ENCODE assay signal across 34 cellular contexts in the genomic region with DNA sequence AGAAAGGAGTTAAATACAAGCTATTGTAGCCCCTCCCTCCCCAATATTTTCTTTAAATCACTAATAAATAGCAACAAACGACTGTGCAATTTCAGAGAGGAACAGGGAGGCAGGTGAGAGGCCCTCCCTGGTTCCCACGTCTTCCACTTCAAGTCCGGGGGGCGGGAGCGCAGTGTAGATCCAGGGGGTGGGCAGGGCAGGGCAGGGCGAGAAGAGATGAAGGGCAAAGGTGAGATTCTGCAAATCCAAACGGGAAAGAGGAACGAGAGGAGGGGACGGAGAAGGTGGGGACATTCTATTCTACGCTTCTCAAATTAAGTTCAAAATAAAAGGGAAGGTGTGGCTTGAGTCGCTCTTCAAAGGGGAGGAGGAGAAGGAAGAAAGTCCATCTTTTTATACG. TPM values are rescaled to one million over a fixed set of nuclear protein-coding genes. Genes with fewer than 3 reads are reported as not detected.
DNase-seq lines count a peak whose midpoint lies in the region; ATAC-seq and TF ChIP-seq lines count a peak whose summit lies in the region.
"Had no signal": no experiment of that assay in that cellular context is flagged by ENCODE, and none has a peak within 500 bp of the region (broad histone marks: within the 10 kb centered on the region; RNA-seq: fewer than 3 reads in every experiment).

No MANE protein-coding gene starts in this region.

- TF ChIP-seq CTCF in BE2C (IDR thresholded peaks at IDR 0.05; ENCODE audit: low read depth, low read length) (no peak), endodermal cell (conservative IDR thresholded peaks at IDR 0.05) (no peak), nephron (IDR thresholded peaks at IDR 0.05; ENCODE audit: unreplicated experiment in 3 of 3) (no peak)

- ATAC-seq in GM18858 (IDR thresholded peaks at IDR 0.05; ENCODE audit: unreplicated experiment): no peak
- ATAC-seq: stimulated activated naive CD8-positive, alpha-beta T cell treated with anti-CD3 and anti-CD28 coated beads, Interleukin-15, amount 100 ng/mL, for 72 hours had no signal

- H3K9ac ChIP-seq in endodermal cell (ENCODE audit: extremely low read depth, low read length, poor library complexity, severe bottlenecking): no peak overlapping the region

- H3K27me3 ChIP-seq in BE2C (no peaks in the 10 kb centered on the region), endodermal cell (ENCODE audit: control insufficient read depth, insufficient read depth, low read length, poor library complexity, severe bottlenecking) (peaks cover 100% of the 10 kb centered on the region)
- H3K27me3 ChIP-seq: SJCRH30 had no signal

- no peaks in the 10 kb centered on the region for H3K36me3 Mint-ChIP-seq in endodermal cell (ENCODE audit: low read depth)
- no peaks in the 10 kb centered on the region for H3K36me3 Mint-ChIP-seq in nephron (ENCODE audit: low read depth)
- H3K36me3 Mint-ChIP-seq: natural killer cell treated with Interleukin-12 subunit alpha and Interleukin-12 subunit beta and Interleukin-15 and Interleukin-18, amount 100 ng/mL, for 72 hours had no signal

- H3K9me3 ChIP-seq in BE2C (no peaks in the 10 kb centered on the region), endodermal cell (ENCODE audit: control insufficient read depth, low read length) (no peaks in the 10 kb centered on the region)
- H3K9me3 ChIP-seq: pancreas, right lobe of liver, SJCRH30, thoracic aorta, uterus had no signal

- H3K36me3 ChIP-seq in BE2C (peaks cover 47% of the 10 kb centered on the region), endodermal cell (ENCODE audit: control insufficient read depth, insufficient read depth, low read length) (no peaks in the 10 kb centered on the region)
- H3K36me3 ChIP-seq: pancreas, right lobe of liver, spleen, thoracic aorta, uterus had no signal

- H3K27me3 Mint-ChIP-seq in endodermal cell (ENCODE audit: insufficient read depth) (peaks cover 100% of the 10 kb centered on the region), nephron (ENCODE audit: low read depth) (peaks cover 99% of the 10 kb centered on the region)

- WGBS in endodermal cell (ENCODE audit: insufficient coverage in 1 of 2, insufficient read length in 1 of 2), 2 experiments: 8% methylated on average over 12 of the region's 12 CpGs; no CpG with 5 or more reads in 1 of the 2 experiments

- H3K4me3 ChIP-seq in BE2C (ENCODE audit: low read depth, low read length): peak overlapping the region; percentile 98
- H3K4me3 ChIP-seq in endodermal cell (ENCODE audit: low read length): peak overlapping the region; percentile 61
- H3K4me3 ChIP-seq: right lobe of liver, SJCRH30, uterus had no signal

- H3K4me1 Mint-ChIP-seq in endodermal cell: peaks cover 25% of the 10 kb centered on the region
- peaks cover 24% of the 10 kb centered on the region for H3K4me1 Mint-ChIP-seq in nephron

- no peak overlapping the region for H3K27ac ChIP-seq in endodermal cell (ENCODE audit: low read depth, low read length)
- H3K27ac ChIP-seq: right lobe of liver, SJCRH30, spleen, thoracic aorta, uterus had no signal

- no peaks in the 10 kb centered on the region for H3K9me3 Mint-ChIP-seq in endodermal cell
- H3K9me3 Mint-ChIP-seq in nephron: peaks cover 4% of the 10 kb centered on the region
- H3K9me3 Mint-ChIP-seq: natural killer cell treated with Interleukin-12 subunit alpha and Interleukin-12 subunit beta and Interleukin-15 and Interleukin-18, amount 100 ng/mL, for 72 hours had no signal

- H3K27ac Mint-ChIP-seq in endodermal cell (no peak overlapping the region), nephron (no peak overlapping the region)
- H3K27ac Mint-ChIP-seq: natural killer cell treated with Interleukin-12 subunit alpha and Interleukin-12 subunit beta and Interleukin-15 and Interleukin-18, amount 100 ng/mL, for 72 hours had no signal

- no peak for DNase-seq in BE2C
- peak; percentile 47 for DNase-seq in NCI-H510A treated with DMSO at 0.1 percent for 48 hours (lab: John Stamatoyannopoulos, UW)
- DNase-seq in endodermal cell: peak; percentile 56
- no peak for DNase-seq in DMS53 (lab: John Stamatoyannopoulos, UW)
- no peak for DNase-seq in retina
- DNase-seq in activated effector memory CD4-positive, alpha-beta T cell treated with anti-CD3 and anti-CD28 coated beads, Interleukin-2, amount 50 U/mL, for 16 hours: no peak
- DNase-seq: activated CD4-positive, alpha-beta T cell treated with anti-CD3 and anti-CD28 coated beads, Interleukin-2, amount 50 U/mL, for 48 hours; activated CD4-positive, CD25-positive, alpha-beta regulatory T cell treated with anti-CD3 and anti-CD28 coated beads, Interleukin-2, amount 50 U/mL, for 72 hours; activated T-cell treated with anti-CD3 and anti-CD28 coated beads, Interleukin-2, amount 50 U/mL, for 48 hours; CD4-positive, alpha-beta memory T cell; central memory CD4-positive, alpha-beta T cell; cortex of kidney; foreskin melanocyte; HCEC 1CT; IMR-90; mammary epithelial cell; MV-4-11; NCI-H1436; NCI-H2107; NCI-H345; right lobe of liver; RPMI8226; SJCRH30; spleen; stimulated activated CD4-positive, alpha-beta T cell treated with anti-CD3 and anti-CD28 coated beads, Interleukin-2, amount 100 ng/mL, for 24 hours; stimulated activated naive CD8-positive, alpha-beta T cell treated with anti-CD3 and anti-CD28 coated beads, Interleukin-15, amount 100 ng/mL, for 72 hours; uterus had no signal

- H3K4me3 Mint-ChIP-seq in endodermal cell (peak overlapping the region; percentile 50), nephron (peak overlapping the region; percentile 39 to 63 (median 50))
- H3K4me3 Mint-ChIP-seq: CD4-positive, alpha-beta memory T cell; natural killer cell treated with Interleukin-12 subunit alpha and Interleukin-12 subunit beta and Interleukin-15 and Interleukin-18, amount 100 ng/mL, for 72 hours had no signal

- H3K4me1 ChIP-seq in BE2C (no peaks in the 10 kb centered on the region; the same call in 1 of the 2 replicates), endodermal cell (ENCODE audit: control insufficient read depth, insufficient read depth, low read length) (no peaks in the 10 kb centered on the region)
- H3K4me1 ChIP-seq: SJCRH30 had no signal

RNA-seq across cellular contexts. Expression of gene NKX6-1, which starts 6.8 kb away (rescaled TPM):
- polyA plus RNA-seq in BE2C (2012; ENCODE audit: insufficient read depth, insufficient read length, low read depth): 30.4 TPM
- total RNA-seq in endodermal cell: not detected
- 3.5 TPM for polyA plus RNA-seq in endodermal cell (2013, experiment 1 of 2)
- polyA plus RNA-seq in endodermal cell (2013, experiment 2 of 2): 2.6 TPM
- total RNA-seq: CD4-positive, alpha-beta memory T cell; mammary epithelial cell; mucosa of gallbladder; natural killer cell treated with Interleukin-12 subunit alpha and Interleukin-12 subunit beta and Interleukin-15 and Interleukin-18, amount 100 ng/mL, for 72 hours; right lobe of liver; spleen; T-helper 1 cell treated with Interleukin-12 subunit alpha and Interleukin-12 subunit beta and Interleukin-4 antibody, amounts not matched to agents 30 ng/mL and 1 ng/mL, for 36 hours; uterus had no signal
- polyA plus RNA-seq: CD4-positive, alpha-beta memory T cell; mammary epithelial cell; spleen had no signal

Comparison
In these comparisons a context has a peak if more than half of its experiments do, and no peak if none do; other contexts are left out.
1. DNase-seq: peak in NCI-H510A treated with DMSO at 0.1 percent for 48 hours (single experiment) and endodermal cell (single experiment); none in BE2C (single experiment), DMS53 (single experiment), retina (single experiment) and activated effector memory CD4-positive, alpha-beta T cell treated with anti-CD3 and anti-CD28 coated beads, Interleukin-2, amount 50 U/mL, for 16 hours (single experiment).